Comparison of ENCODE assay signal across 25 cellular contexts in the genomic region with DNA sequence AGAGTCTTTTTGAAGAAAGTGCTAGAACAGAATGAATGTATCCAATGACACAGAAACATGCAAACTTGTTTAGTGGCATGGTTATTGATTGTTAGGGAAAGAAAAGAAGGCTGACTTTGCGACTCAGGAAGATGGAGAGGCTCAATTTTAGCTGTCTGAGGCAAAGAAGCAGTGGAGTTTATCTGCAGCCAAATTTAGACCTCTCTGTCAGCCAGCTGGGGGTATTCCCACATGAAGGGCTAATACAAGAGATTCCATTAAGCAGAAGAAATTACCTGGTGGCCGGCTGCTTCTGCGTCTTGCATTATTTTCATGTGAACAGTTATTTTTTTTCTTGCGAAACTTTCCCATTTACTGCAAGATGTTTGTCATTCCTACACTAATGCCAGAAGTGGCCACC.
DNase-seq lines count a peak whose midpoint lies in the region; ATAC-seq, FAIRE-seq and TF ChIP-seq lines count a peak whose summit lies in the region.
"Had no signal": no experiment of that assay in that cellular context is flagged by ENCODE, and none has a peak within 500 bp of the region (broad histone marks: within the 10 kb centered on the region; RNA-seq: fewer than 3 reads in every experiment).

No MANE protein-coding gene starts in this region.

- H3K18ac ChIP-seq in H1 (ENCODE audit: extremely low read depth, low read length), result no peak overlapping the region

- H3F3A ChIP-seq in GM23338 (replicated peaks; ENCODE audit: low read depth), result no peaks in the 10 kb centered on the region

- no peaks in the 10 kb centered on the region; the same call in 1 of the 2 replicates for H3K23me2 ChIP-seq in H1 (ENCODE audit: low read depth, low read length)

- H4K5ac ChIP-seq in H1 (ENCODE audit: insufficient read length, low read depth, low read length), result no peak overlapping the region

- no peak overlapping the region for H4K91ac ChIP-seq in H1 (replicated peaks; ENCODE audit: insufficient read length, low read length)

- DNase-seq in Right ventricle myocardium superior, result no peak
- DNase-seq in right atrium auricular region (ENCODE audit: low spot score), result no peak
- DNase-seq in AG10803 (ENCODE audit: low read depth), result peak; percentile 1
- DNase-seq in GM23338 (ENCODE audit: low spot score), result no peak
- no peak for DNase-seq in H1 (ENCODE audit: low read depth in 1 of 2, low spot score in 2 of 2)
- no peak for DNase-seq in thyroid gland
- DNase-seq in hepatic stellate cell (ENCODE audit: low spot score), result no peak
- no peak for DNase-seq in NCI-H524 (lab: John Stamatoyannopoulos, UW)
- DNase-seq: 8988T; ACHN; AML-193; Caco-2; Calu3; CD4-positive, alpha-beta T cell; CD8-positive, alpha-beta T cell; DMS79 treated with DMSO at 0.1 percent for 48 hours; GF-D8 had no signal

- no peak for TF ChIP-seq EP300 in H1 (IDR thresholded peaks at IDR 0.05; ENCODE audit: borderline replicate concordance in 1 of 2, low read depth in 2 of 2, low read length in 2 of 2)

- POLR2A ChIA-PET in H1 (lab: Charles Lee; ENCODE audit: partially characterized antibody), result no interaction called here

- H3K9ac ChIP-seq in H1 (replicated peaks in 1 of 4; ENCODE audit: extremely low read depth in 1 of 4, low read depth in 3 of 4, low read length in 3 of 4), result no peak overlapping the region
- H3K9ac ChIP-seq: BLaER1 treated with 17β-estradiol and CSF1 and Interleukin-3, amounts not matched to agents 10 nM and 100 nM had no signal

- H3K4me3 ChIP-seq in right atrium auricular region (no peak overlapping the region), AG10803 (ENCODE audit: low read length) (no peak overlapping the region), GM23338 (no peak overlapping the region), H1 (ENCODE audit: extremely low read depth in 1 of 4, insufficient read depth in 2 of 4, low read depth in 3 of 4, low read length in 4 of 4) (no peak overlapping the region), thyroid gland (replicated peaks in 1 of 3) (no peak overlapping the region)
- H3K4me3 ChIP-seq: BLaER1 treated with 17β-estradiol and CSF1 and Interleukin-3, amounts not matched to agents 10 nM and 100 nM had no signal

- no peaks in the 10 kb centered on the region for H3K9me3 Mint-ChIP-seq in GM23338

- H3K27me3 ChIP-seq in right atrium auricular region, result no peaks in the 10 kb centered on the region
- no peaks in the 10 kb centered on the region for H3K27me3 ChIP-seq in GM23338 (ENCODE audit: insufficient read depth)
- no peaks in the 10 kb centered on the region for H3K27me3 ChIP-seq in H1 (replicated peaks in 1 of 4; ENCODE audit: control insufficient read depth in 3 of 4, extremely low read depth in 1 of 4, insufficient read depth in 3 of 4, low read length in 3 of 4)
- H3K27me3 ChIP-seq in thyroid gland, result no peaks in the 10 kb centered on the region
- H3K27me3 ChIP-seq: BLaER1 treated with 17β-estradiol and CSF1 and Interleukin-3, amounts not matched to agents 10 nM and 100 nM had no signal

- H3K4me3 Mint-ChIP-seq in GM23338, result no peak overlapping the region
- H3K4me3 Mint-ChIP-seq: B cell; CD4-positive, alpha-beta T cell; CD8-positive, alpha-beta T cell had no signal

- no peak overlapping the region for H3K56ac ChIP-seq in H1 (replicated peaks; ENCODE audit: insufficient read length, low read depth, low read length)

- no peak overlapping the region for H3K27ac ChIP-seq in right atrium auricular region
- H3K27ac ChIP-seq in GM23338 (ENCODE audit: low read depth), result no peak overlapping the region
- no peak overlapping the region for H3K27ac ChIP-seq in H1 (ENCODE audit: low read depth, low read length)
- H3K27ac ChIP-seq in thyroid gland, result no peak overlapping the region
- H3K27ac ChIP-seq: BLaER1 treated with 17β-estradiol and CSF1 and Interleukin-3, amounts not matched to agents 10 nM and 100 nM; C4-2B had no signal

- no peaks in the 10 kb centered on the region for H3K79me1 ChIP-seq in H1 (ENCODE audit: low read depth, low read length)

- H2BK15ac ChIP-seq in H1 (ENCODE audit: low read length), result no peak overlapping the region

- H2BK12ac ChIP-seq in H1 (ENCODE audit: low read depth, low read length), result no peak overlapping the region

- H3K23ac ChIP-seq in H1 (ENCODE audit: insufficient read length), result no peak overlapping the region

- TF ChIP-seq RAD21 in H1 (IDR thresholded peaks at IDR 0.05 in 1 of 2, conservative IDR thresholded peaks at IDR 0.05 in 1 of 2; ENCODE audit: low read depth in 2 of 2, low read length in 2 of 2), result no peak

- CTCF ChIA-PET in H1 (lab: Charles Lee; ENCODE audit: partially characterized antibody), result no interaction called here

- no peak overlapping the region for H3K14ac ChIP-seq in H1 (ENCODE audit: insufficient read length)

- H2BK120ac ChIP-seq in H1 (replicated peaks; ENCODE audit: low read depth, low read length), result no peak overlapping the region

- H2BK5ac ChIP-seq in H1 (ENCODE audit: low read depth, low read length), result no peak overlapping the region

- TF ChIP-seq CTCF in right atrium auricular region (IDR thresholded peaks at IDR 0.05) (no peak), AG10803 (conservative IDR thresholded peaks at IDR 0.05; ENCODE audit: low read length) (no peak), GM23338 (conservative IDR thresholded peaks at IDR 0.05; ENCODE audit: low read depth in 2 of 2) (no peak), H1 (IDR thresholded peaks at IDR 0.05; ENCODE audit: control extremely low read depth in 1 of 3, insufficient read depth in 1 of 3, low read depth in 1 of 3, low read length in 3 of 3) (no peak), thyroid gland (IDR thresholded peaks at IDR 0.05) (no peak)

- H2AFZ ChIP-seq in GM23338 (peak overlapping the region; percentile 49; the same call in 1 of the 2 replicates), H1 (ENCODE audit: low read length) (0 out of 2 replicates have a peak overlapping the region, but pooled peaks have one; percentile 47)

- intact Hi-C loops in Right ventricle myocardium superior (cut with DNase I) (no loop called here), thyroid gland (cut with DNase I) (no loop called here)

- H3K79me2 ChIP-seq in GM23338 (replicated peaks; ENCODE audit: insufficient read depth) (no peaks in the 10 kb centered on the region), H1 (ENCODE audit: control insufficient read depth in 1 of 2, insufficient read depth in 2 of 2, low read length in 2 of 2) (no peaks in the 10 kb centered on the region)

- H3K36me3 ChIP-seq in right atrium auricular region (no peaks in the 10 kb centered on the region), GM23338 (ENCODE audit: insufficient read depth) (no peaks in the 10 kb centered on the region), H1 (ENCODE audit: control insufficient read depth in 2 of 4, insufficient read depth in 4 of 4, low read length in 3 of 4) (no peaks in the 10 kb centered on the region), thyroid gland (no peaks in the 10 kb centered on the region)
- H3K36me3 ChIP-seq: BLaER1 treated with 17β-estradiol and CSF1 and Interleukin-3, amounts not matched to agents 10 nM and 100 nM had no signal

- TF ChIP-seq POLR2A in H1 (IDR thresholded peaks at IDR 0.05; ENCODE audit: control extremely low read depth in 1 of 2, low read depth in 2 of 2, low read length in 2 of 2), result no peak
- TF ChIP-seq POLR2A in thyroid gland (IDR thresholded peaks at IDR 0.05), result no peak

- ATAC-seq in Right ventricle myocardium superior (ENCODE audit: poor library complexity), result peak; percentile 29
- no peak for ATAC-seq in GM23338
- ATAC-seq: CD8-positive, alpha-beta T cell had no signal

- no peak overlapping the region for H3K4ac ChIP-seq in H1 (replicated peaks; ENCODE audit: insufficient read length, low read depth, low read length)

- H3K4me1 Mint-ChIP-seq in GM23338, result peaks cover 2% of the 10 kb centered on the region; the same call in 2 of the 3 replicates
- H3K4me1 Mint-ChIP-seq: B cell had no signal

- no peak overlapping the region for H2AK5ac ChIP-seq in H1 (ENCODE audit: low read depth, low read length)

- no peak for FAIRE-seq in H1 (lab: Jason Lieb, UNC)
- FAIRE-seq: A204.1, D721Med, G401.6, GM12891, GM19239 had no signal

- H3K9me3 ChIP-seq in right atrium auricular region (no peaks in the 10 kb centered on the region), H1 (ENCODE audit: insufficient read depth in 2 of 2, low read depth in 1 of 2, low read length in 1 of 2) (no peaks in the 10 kb centered on the region), thyroid gland (no peaks in the 10 kb centered on the region)
- H3K9me3 ChIP-seq: BLaER1 treated with 17β-estradiol and CSF1 and Interleukin-3, amounts not matched to agents 10 nM and 100 nM; Caco-2 had no signal

- H4K20me1 ChIP-seq in GM23338 (replicated peaks; ENCODE audit: insufficient read depth), result no peaks in the 10 kb centered on the region
- H4K20me1 ChIP-seq in H1 (replicated peaks in 1 of 2; ENCODE audit: control insufficient read depth in 1 of 2, insufficient read depth in 2 of 2, low read length in 2 of 2), result no peaks in the 10 kb centered on the region
- H4K20me1 ChIP-seq: BLaER1 treated with 17β-estradiol and CSF1 and Interleukin-3, amounts not matched to agents 10 nM and 100 nM had no signal

- no peak overlapping the region for H3K27ac Mint-ChIP-seq in GM23338
- H3K27ac Mint-ChIP-seq: B cell; CD4-positive, alpha-beta T cell; CD8-positive, alpha-beta T cell had no signal

- H2BK20ac ChIP-seq in H1 (ENCODE audit: low read length), result no peak overlapping the region

- WGBS in H1 (ENCODE audit: extremely low coverage in 1 of 2, insufficient coverage in 1 of 2, insufficient read length in 1 of 2, insufficient replicate concordance in 2 of 2, low coverage in 1 of 2, low lambda C conversion rate in 2 of 2, missing lambda C conversion rate in 1 of 2), 2 experiments, result 93% methylated on average over 4 of the region's 4 CpGs; no CpG with 5 or more reads in 1 of the 2 experiments
- 82 to 86% methylated on average over 4 of the region's 4 CpGs for WGBS in thyroid gland, 2 donors

- H3K4me1 ChIP-seq in right atrium auricular region (peaks cover 0 to 5% of the 10 kb centered on the region in 2 donors), GM23338 (ENCODE audit: insufficient read depth) (no peaks in the 10 kb centered on the region), H1 (replicated peaks in 1 of 4; ENCODE audit: control insufficient read depth in 3 of 4, insufficient read depth in 4 of 4, low read length in 3 of 4) (no peaks in the 10 kb centered on the region), thyroid gland (peaks cover 19 to 27% of the 10 kb centered on the region in 2 donors)
- H3K4me1 ChIP-seq: BLaER1 treated with 17β-estradiol and CSF1 and Interleukin-3, amounts not matched to agents 10 nM and 100 nM; Caco-2 had no signal

- H3K36me3 Mint-ChIP-seq in GM23338 (ENCODE audit: low read depth), result no peaks in the 10 kb centered on the region; the same call in 2 of the 3 replicates
- H3K36me3 Mint-ChIP-seq: CD8-positive, alpha-beta T cell had no signal

- no peaks in the 10 kb centered on the region for H3K9me2 ChIP-seq in GM23338 (ENCODE audit: insufficient read depth)

- no peaks in the 10 kb centered on the region for H3K27me3 Mint-ChIP-seq in GM23338 (ENCODE audit: insufficient read depth, low read depth, poor library complexity)
- H3K27me3 Mint-ChIP-seq: B cell; CD4-positive, alpha-beta T cell had no signal

- H4K8ac ChIP-seq in H1 (ENCODE audit: extremely low read depth, insufficient read depth, low read length), result no peak overlapping the region

- H3K4me2 ChIP-seq in GM23338 (no peak overlapping the region), H1 (ENCODE audit: insufficient read depth in 1 of 2, low read depth in 2 of 2, low read length in 2 of 2) (no peak overlapping the region)
- H3K4me2 ChIP-seq: BLaER1 treated with 17β-estradiol and CSF1 and Interleukin-3, amounts not matched to agents 10 nM and 100 nM had no signal
